8 cellular contexts compared by ENCODE assay signal in genomic region chr15:42581272-42581730, GRCh38. TPM values are rescaled to one million over a fixed set of nuclear protein-coding genes. Genes with fewer than 3 reads are reported as not detected.
A peak's percentile ranks its signal among the peaks of the same experiment; 100 is the strongest.
DNase-seq lines count a peak whose midpoint lies in the region; ATAC-seq and TF ChIP-seq lines count a peak whose summit lies in the region.

No MANE protein-coding gene starts in this region.

- H3K4me1 ChIP-seq in colonic mucosa, result peaks cover 3% of the 10 kb centered on the region

- intact Hi-C loops in activated CD4-positive, alpha-beta T cell treated with anti-CD3 and anti-CD28 coated beads, Interleukin-2, amount 10 ng/mL, durations not matched to agents 24 days and 14 days (cut with micrococcal nuclease), result no loop called here
- intact Hi-C loops in colonic mucosa (cut with DNase I), result no loop called here

- ATAC-seq in GM18508 (IDR thresholded peaks at IDR 0.05; ENCODE audit: insufficient read depth, unreplicated experiment), result peak; percentile 52
- peak; percentile 57 for ATAC-seq in HG02970 (IDR thresholded peaks at IDR 0.05; ENCODE audit: low FRiP score, unreplicated experiment)
- peak; percentile 99 for ATAC-seq in left lobe of liver

- H3K4me3 ChIP-seq in colonic mucosa, result peak overlapping the region; percentile 38

- H3K9me3 ChIP-seq in colonic mucosa, result no peaks in the 10 kb centered on the region

- peaks cover 28% of the 10 kb centered on the region for H3K27me3 Mint-ChIP-seq in activated CD4-positive, alpha-beta T cell treated with anti-CD3 and anti-CD28 coated beads, Interleukin-2, amount 10 ng/mL, durations not matched to agents 24 days and 14 days

- H3K4me3 Mint-ChIP-seq in activated CD4-positive, alpha-beta T cell treated with anti-CD3 and anti-CD28 coated beads, Interleukin-2, amount 10 ng/mL, durations not matched to agents 24 days and 14 days, result peak overlapping the region; percentile 82

- H3K36me3 ChIP-seq in colonic mucosa, result no peaks in the 10 kb centered on the region

- H3K9ac ChIP-seq in colonic mucosa (ENCODE audit: low read depth in 2 of 2, low read length in 2 of 2), result peak overlapping the region; percentile 32 to 73

- no peaks in the 10 kb centered on the region for H3K27me3 ChIP-seq in colonic mucosa

- peak overlapping the region; percentile 58 for H3K27ac Mint-ChIP-seq in activated CD4-positive, alpha-beta T cell treated with anti-CD3 and anti-CD28 coated beads, Interleukin-2, amount 10 ng/mL, durations not matched to agents 24 days and 14 days

- peak; percentile 2 for DNase-seq in NCI-H226
- peak; percentile 95 for DNase-seq in activated CD4-positive, alpha-beta T cell treated with anti-CD3 and anti-CD28 coated beads, Interleukin-2, amount 10 ng/mL, durations not matched to agents 24 days and 14 days
- peak; percentile 87 for DNase-seq in colonic mucosa
- peak; percentile 77 for DNase-seq in left lobe of liver (ENCODE audit: low spot score)
- peak; percentile 63 to 68 for DNase-seq in stimulated activated CD4-positive, alpha-beta T cell treated with anti-CD3 and anti-CD28 coated beads, Interleukin-1b, Interleukin-23, amount 100 ng/mL, for 4 hours (ENCODE audit: low read depth in 2 of 2)
- DNase-seq in NCI-H2171 treated with DMSO at 0.1 percent for 48 hours (lab: John Stamatoyannopoulos, UW), result no peak

- no peak for TF ChIP-seq CTCF in colonic mucosa (IDR thresholded peaks at IDR 0.05)

- H3K4me1 Mint-ChIP-seq in activated CD4-positive, alpha-beta T cell treated with anti-CD3 and anti-CD28 coated beads, Interleukin-2, amount 10 ng/mL, durations not matched to agents 24 days and 14 days, result peaks cover 39% of the 10 kb centered on the region

- H3K9me3 Mint-ChIP-seq in activated CD4-positive, alpha-beta T cell treated with anti-CD3 and anti-CD28 coated beads, Interleukin-2, amount 10 ng/mL, durations not matched to agents 24 days and 14 days, result no peaks in the 10 kb centered on the region

- peaks cover 8% of the 10 kb centered on the region for H3K36me3 Mint-ChIP-seq in activated CD4-positive, alpha-beta T cell treated with anti-CD3 and anti-CD28 coated beads, Interleukin-2, amount 10 ng/mL, durations not matched to agents 24 days and 14 days (ENCODE audit: low read depth)

- peak overlapping the region; percentile 43 for H3K27ac ChIP-seq in colonic mucosa

RNA-seq across cellular contexts. Expression of gene STARD9, which starts 5.9 kb away (rescaled TPM):
- total RNA-seq in activated CD4-positive, alpha-beta T cell treated with anti-CD3 and anti-CD28 coated beads, Interleukin-2, amount 10 ng/mL, durations not matched to agents 24 days and 14 days, result 7.2 and 8.8 TPM in 2 replicates
- total RNA-seq in colonic mucosa (1 to 10 TPM; 4.7 to 5.2 TPM), left lobe of liver (0.91 TPM)

RNA-seq across cellular contexts. Expression of gene HAUS2, which starts 32.7 kb away (rescaled TPM):
- total RNA-seq in activated CD4-positive, alpha-beta T cell treated with anti-CD3 and anti-CD28 coated beads, Interleukin-2, amount 10 ng/mL, durations not matched to agents 24 days and 14 days, result 41.1 and 48.0 TPM in 2 replicates
- total RNA-seq in colonic mucosa (10 to 100 TPM; 16.0 to 21.3 TPM), left lobe of liver (4.8 TPM)

RNA-seq across cellular contexts. Expression of gene LRRC57, which starts 32.7 kb away (rescaled TPM):
- 19.0 and 21.1 TPM in 2 replicates for total RNA-seq in activated CD4-positive, alpha-beta T cell treated with anti-CD3 and anti-CD28 coated beads, Interleukin-2, amount 10 ng/mL, durations not matched to agents 24 days and 14 days
- 10 to 100 TPM; 31.0 to 34.7 TPM for total RNA-seq in colonic mucosa
- 8.4 TPM for total RNA-seq in left lobe of liver
